In genomic region chr7:23214423-23214822, GRCh38 we compare ENCODE assay signal across 29 cellular contexts. TPM values are rescaled to one million over a fixed set of nuclear protein-coding genes. Genes with fewer than 3 reads are reported as not detected.
"Had no signal": no experiment of that assay in that cellular context is flagged by ENCODE, and none has a peak within 500 bp of the region (broad histone marks: within the 10 kb centered on the region; RNA-seq: fewer than 3 reads in every experiment).

No MANE protein-coding gene starts in this region.

- H3K4me3 Mint-ChIP-seq: naive thymus-derived CD4-positive, alpha-beta T cell; natural killer cell; nephron progenitor cell; neural crest cell; stimulated activated effector memory CD8-positive, alpha-beta T cell treated with anti-CD3 and anti-CD28 coated beads, Interleukin-12 subunit alpha, Interleukin-12 subunit beta, amount 100 ng/mL, for 72 hours; stimulated activated naive B cell treated with anti-CD40 and anti-IgM and Interleukin-4, amounts not matched to agents 10 μg/mL and 1 μg/mL and 100 μg/mL, for 72 hours; stimulated activated naive CD8-positive, alpha-beta T cell treated with anti-CD3 and anti-CD28 coated beads, Interleukin-15, Interleukin-2, amounts not matched to agents 100 ng/mL and 50 ng/mL, for 24 hours; type B pancreatic cell had no signal

- H3K27me3 Mint-ChIP-seq: progenitor cell of endocrine pancreas had no signal

- H3K79me2 ChIP-seq: parathyroid adenoma had no signal

- H3K36me3 ChIP-seq: neutrophil, ovary, right lobe of liver, sigmoid colon, stomach, tibial artery, transverse colon, upper lobe of right lung, uterus had no signal

- H3K4me3 ChIP-seq: ovary, psoas muscle, right lobe of liver, sigmoid colon, stomach, tibial artery, transverse colon, upper lobe of right lung, uterus had no signal

- H3K27ac Mint-ChIP-seq: natural killer cell; nephron progenitor cell; progenitor cell of endocrine pancreas; stimulated activated effector memory CD8-positive, alpha-beta T cell treated with anti-CD3 and anti-CD28 coated beads, Interleukin-12 subunit alpha, Interleukin-12 subunit beta, amount 100 ng/mL, for 72 hours; stimulated activated naive B cell treated with anti-CD40 and anti-IgM and Interleukin-4, amounts not matched to agents 10 μg/mL and 1 μg/mL and 100 μg/mL, for 72 hours; stimulated activated naive CD8-positive, alpha-beta T cell treated with anti-CD3 and anti-CD28 coated beads, Interleukin-15, Interleukin-2, amounts not matched to agents 100 ng/mL and 50 ng/mL, for 24 hours had no signal

- H2AFZ ChIP-seq: parathyroid adenoma had no signal

- H3K4me1 Mint-ChIP-seq: natural killer cell; neural crest cell; stimulated activated effector memory CD8-positive, alpha-beta T cell treated with anti-CD3 and anti-CD28 coated beads, Interleukin-12 subunit alpha, Interleukin-12 subunit beta, amount 100 ng/mL, for 72 hours; stimulated activated naive B cell treated with anti-CD40 and anti-IgM and Interleukin-4, amounts not matched to agents 10 μg/mL and 1 μg/mL and 100 μg/mL, for 72 hours had no signal

- ATAC-seq: naive thymus-derived CD4-positive, alpha-beta T cell; natural killer cell; psoas muscle; right cardiac atrium; right lobe of liver; stimulated activated effector memory CD8-positive, alpha-beta T cell treated with anti-CD3 and anti-CD28 coated beads, Interleukin-12 subunit alpha, Interleukin-12 subunit beta, amount 100 ng/mL, for 72 hours; stimulated activated naive B cell treated with anti-CD40 and anti-IgM and Interleukin-4, amounts not matched to agents 10 μg/mL and 1 μg/mL and 100 μg/mL, for 72 hours; upper lobe of right lung had no signal

- DNase-seq: naive thymus-derived CD4-positive, alpha-beta T cell; natural killer cell; nephron progenitor cell; occipital lobe; ovary; posterior cingulate gyrus; psoas muscle; right cardiac atrium; right lobe of liver; sigmoid colon; small intestine; stimulated activated CD4-positive, alpha-beta T cell treated with anti-CD3 and anti-CD28 coated beads, Interleukin-15, amount 100 ng/mL, for 24 hours; stimulated activated CD4-positive, alpha-beta T cell treated with anti-CD3 and anti-CD28 coated beads, Interleukin-2, amount 100 ng/mL, for 24 hours; stimulated activated CD4-positive, alpha-beta T cell treated with anti-CD3 and anti-CD28 coated beads, Interleukin-2, amount 100 ng/mL, for 48 hours; stimulated activated CD4-positive, alpha-beta T cell treated with anti-CD3 and anti-CD28 coated beads, Interleukin-4, amount 100 ng/mL, for 24 hours; stimulated activated naive B cell treated with anti-CD40 and anti-IgM and Interleukin-4, amounts not matched to agents 10 μg/mL and 1 μg/mL and 100 μg/mL, for 72 hours; stimulated activated naive CD4-positive, alpha-beta T cell treated with Interleukin-2 at 50 U/mL for 16 hours; stomach; tibial artery; upper lobe of right lung; uterus had no signal

- H3K9me3 Mint-ChIP-seq: naive thymus-derived CD4-positive, alpha-beta T cell; natural killer cell; nephron progenitor cell; neural crest cell; stimulated activated effector memory CD8-positive, alpha-beta T cell treated with anti-CD3 and anti-CD28 coated beads, Interleukin-12 subunit alpha, Interleukin-12 subunit beta, amount 100 ng/mL, for 72 hours; stimulated activated naive B cell treated with anti-CD40 and anti-IgM and Interleukin-4, amounts not matched to agents 10 μg/mL and 1 μg/mL and 100 μg/mL, for 72 hours; stimulated activated naive CD8-positive, alpha-beta T cell treated with anti-CD3 and anti-CD28 coated beads, Interleukin-15, Interleukin-2, amounts not matched to agents 100 ng/mL and 50 ng/mL, for 24 hours; type B pancreatic cell had no signal

- H3K4me1 ChIP-seq: parathyroid adenoma, psoas muscle, right lobe of liver, sigmoid colon, stomach, tibial artery, upper lobe of right lung, uterus had no signal

- H3K27ac ChIP-seq: neutrophil, ovary, parathyroid adenoma, psoas muscle, right lobe of liver, sigmoid colon, stomach, tibial artery, transverse colon, upper lobe of right lung, uterus had no signal

- H3K36me3 Mint-ChIP-seq: naive thymus-derived CD4-positive, alpha-beta T cell; natural killer cell; stimulated activated effector memory CD8-positive, alpha-beta T cell treated with anti-CD3 and anti-CD28 coated beads, Interleukin-12 subunit alpha, Interleukin-12 subunit beta, amount 100 ng/mL, for 72 hours; stimulated activated naive B cell treated with anti-CD40 and anti-IgM and Interleukin-4, amounts not matched to agents 10 μg/mL and 1 μg/mL and 100 μg/mL, for 72 hours; type B pancreatic cell had no signal

- H3K27me3 ChIP-seq: neutrophil, ovary, right lobe of liver, sigmoid colon, stomach, tibial artery, transverse colon, upper lobe of right lung, uterus had no signal

RNA-seq across cellular contexts. Expression of gene GPNMB, which starts 32.2 kb away (rescaled TPM):
- total RNA-seq: natural killer cell, neural crest cell had no signal
- polyA plus RNA-seq: naive thymus-derived CD4-positive, alpha-beta T cell had no signal
